In the genomic region with DNA sequence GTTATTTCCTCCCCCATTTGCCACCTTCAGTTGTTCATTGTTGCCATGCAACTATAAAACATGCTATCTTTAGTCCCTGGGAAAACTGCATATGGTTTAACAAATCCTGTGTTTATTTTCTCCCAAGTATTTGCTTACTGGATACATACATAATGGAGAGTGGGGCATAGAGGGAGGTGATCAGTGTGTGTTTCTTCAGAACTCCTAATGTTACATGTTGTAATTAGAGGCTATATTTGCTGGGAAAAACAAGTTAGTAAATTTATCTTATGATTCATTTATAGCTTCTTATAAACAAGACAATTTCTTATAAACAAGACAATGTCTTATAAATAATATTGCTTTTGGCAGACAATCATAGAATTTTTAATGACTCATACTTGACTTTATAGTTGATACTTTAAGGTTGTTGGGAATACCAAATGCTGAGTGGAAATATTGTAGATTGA, we compare ENCODE assay signal across 23 cellular contexts. TPM values are rescaled to one million over a fixed set of nuclear protein-coding genes. Genes with fewer than 3 reads are reported as not detected.
A peak's percentile ranks its signal among the peaks of the same experiment; 100 is the strongest.
DNase-seq lines count a peak whose midpoint lies in the region; ATAC-seq and TF ChIP-seq lines count a peak whose summit lies in the region.
"Had no signal": no experiment of that assay in that cellular context is flagged by ENCODE, and none has a peak within 500 bp of the region (broad histone marks: within the 10 kb centered on the region; RNA-seq: fewer than 3 reads in every experiment).

No MANE protein-coding gene starts in this region.

- no peaks in the 10 kb centered on the region for H3K27me3 ChIP-seq in breast epithelium
- H3K27me3 ChIP-seq: gastrocnemius medialis, transverse colon had no signal

- H3K27ac ChIP-seq in breast epithelium: no peak overlapping the region
- H3K27ac ChIP-seq: gastrocnemius medialis, neural progenitor cell, transverse colon had no signal

- H3K9me3 Mint-ChIP-seq in MCF 10A (ENCODE audit: unreplicated experiment): no peaks in the 10 kb centered on the region
- H3K9me3 Mint-ChIP-seq: memory B cell, neural progenitor cell, T-cell had no signal

- no peaks in the 10 kb centered on the region for H3K4me1 ChIP-seq in breast epithelium
- H3K4me1 ChIP-seq: neural progenitor cell had no signal

- ATAC-seq in GM21360 (IDR thresholded peaks at IDR 0.05; ENCODE audit: unreplicated experiment) (no peak), HG03442 (IDR thresholded peaks at IDR 0.05; ENCODE audit: unreplicated experiment) (no peak), HG02884 (IDR thresholded peaks at IDR 0.05; ENCODE audit: unreplicated experiment) (no peak)
- ATAC-seq: activated CD8-positive, alpha-beta memory T cell treated with anti-CD3 and anti-CD28 coated beads, Interleukin-2, amount 10 ng/mL, durations not matched to agents 7 days and 5 days; gastrocnemius medialis; Panc1; sciatic nerve; T-cell had no signal

- no peak for TF ChIP-seq POLR2A in breast epithelium (IDR thresholded peaks at IDR 0.05)

- no peaks in the 10 kb centered on the region for H3K27me3 Mint-ChIP-seq in MCF 10A (ENCODE audit: insufficient read depth, unreplicated experiment)

- H3K36me3 ChIP-seq in breast epithelium: no peaks in the 10 kb centered on the region
- H3K36me3 ChIP-seq: gastrocnemius medialis, neural progenitor cell, transverse colon had no signal

- no peak overlapping the region for H3K4me3 ChIP-seq in breast epithelium
- no peak overlapping the region for H3K4me3 ChIP-seq in fibroblast of mammary gland (ENCODE audit: control insufficient read depth, low read depth, low read length)
- H3K4me3 ChIP-seq: gastrocnemius medialis, neural progenitor cell, transverse colon had no signal

- DNase-seq in MCF 10A (ENCODE audit: unreplicated experiment) (peak; percentile 67), breast epithelium (ENCODE audit: low spot score in 2 of 2) (no peak), NCI-H748 treated with DMSO at 0.1 percent for 48 hours (lab: John Stamatoyannopoulos, UW) (peak; percentile 23), fibroblast of mammary gland (ENCODE audit: low read depth) (peak; percentile 70), NCI-H82 (lab: John Stamatoyannopoulos, UW) (no peak)
- DNase-seq: activated CD4-positive, CD25-positive, alpha-beta regulatory T cell; activated CD8-positive, alpha-beta memory T cell treated with anti-CD3 and anti-CD28 coated beads, Interleukin-2, amount 10 ng/mL, durations not matched to agents 7 days and 5 days; activated gamma-delta T cell treated with Interleukin-2 at 50 U/mL for 16 hours; aorta; effector memory CD4-positive, alpha-beta T cell; gastrocnemius medialis; NCI-H1048; NCI-H446 treated with DMSO at 0.1 percent for 48 hours; stimulated activated CD4-positive, alpha-beta T cell treated with anti-CD3 and anti-CD28 coated beads, Interleukin-4, amount 100 ng/mL, for 4 hours; T-cell; transverse colon had no signal

- H3K4me3 Mint-ChIP-seq in MCF 10A (ENCODE audit: unreplicated experiment): no peak overlapping the region
- H3K4me3 Mint-ChIP-seq: activated CD8-positive, alpha-beta memory T cell treated with anti-CD3 and anti-CD28 coated beads, Interleukin-2, amount 10 ng/mL, durations not matched to agents 7 days and 5 days; memory B cell; neural progenitor cell; T-cell had no signal

- H3K9me3 ChIP-seq in breast epithelium: no peaks in the 10 kb centered on the region
- H3K9me3 ChIP-seq: gastrocnemius medialis, transverse colon had no signal

- intact Hi-C loops in MCF 10A (cut with micrococcal nuclease): no loop called here
- intact Hi-C loops in breast epithelium (cut with DNase I; ENCODE audit: low total_unique reads): no loop called here

- BruUV-seq in MCF 10A (replicated peaks; lab: Mats Ljungman, UMichigan): TSS peak; percentile 74

- CTCF ChIA-PET in MCF 10A (lab: Yijun Ruan, JAX): interaction anchor here (1.2 kb wide), 1 partner anchor 75 kb away, joined by 5 read pairs; no protein-coding TSS in a partner anchor

- H3K36me3 Mint-ChIP-seq in MCF 10A (ENCODE audit: insufficient read depth, unreplicated experiment): no peaks in the 10 kb centered on the region
- H3K36me3 Mint-ChIP-seq: activated CD8-positive, alpha-beta memory T cell treated with anti-CD3 and anti-CD28 coated beads, Interleukin-2, amount 10 ng/mL, durations not matched to agents 7 days and 5 days; memory B cell; neural progenitor cell; T-cell had no signal

- TF ChIP-seq CTCF in MCF 10A (IDR thresholded peaks at IDR 0.05; ENCODE audit: unreplicated experiment) (no peak), breast epithelium (IDR thresholded peaks at IDR 0.05) (no peak), fibroblast of mammary gland (conservative IDR thresholded peaks at IDR 0.05; ENCODE audit: control insufficient read depth, insufficient read depth, low read depth, low read length) (no peak)

- POLR2A ChIA-PET in MCF 10A (lab: Yijun Ruan, JAX): interaction anchor here (0.6 to 1.3 kb wide), 7 partner anchors 9 to 1700 kb away, joined by 3 to 5 read pairs (median 3); partner anchors contain the start of gene DNAJB4

- peak overlapping the region; percentile 52 for H3K27ac Mint-ChIP-seq in MCF 10A (ENCODE audit: low read depth, unreplicated experiment)
- H3K27ac Mint-ChIP-seq: activated CD8-positive, alpha-beta memory T cell treated with anti-CD3 and anti-CD28 coated beads, Interleukin-2, amount 10 ng/mL, durations not matched to agents 7 days and 5 days; memory B cell; neural progenitor cell; T-cell had no signal

- H3K4me1 Mint-ChIP-seq in MCF 10A (ENCODE audit: insufficient read depth, unreplicated experiment): peaks cover 26% of the 10 kb centered on the region
- H3K4me1 Mint-ChIP-seq: neural progenitor cell had no signal

RNA-seq across cellular contexts. Expression of gene GIPC2, which starts 7.3 kb away (rescaled TPM):
- total RNA-seq in MCF 10A (2022): 0.07 TPM in 1 of 2 replicates, not detected in the other
- 1 to 10 TPM; 2.6 to 3.6 (median 2.6) TPM for total RNA-seq in breast epithelium

RNA-seq across cellular contexts. Expression of gene DNAJB4, which starts 33.8 kb away (rescaled TPM):
- 28.5 and 33.5 TPM in 2 replicates for total RNA-seq in MCF 10A (2022)
- 10 to 100 TPM; 25.3 to 39.5 (median 31.5) TPM for total RNA-seq in breast epithelium

RNA-seq across cellular contexts. Expression of gene FUBP1, which starts 59.6 kb away (rescaled TPM):
- total RNA-seq in MCF 10A (2022) (156 and 169 TPM in 2 replicates), breast epithelium (100 to 1,000 TPM in 2 of 3 donors, 10 to 100 TPM in 1; 96.0 to 186 (median 156) TPM)

Comparison
In these comparisons a context has a peak if more than half of its experiments do, and no peak if none do; other contexts are left out.
1. DNase-seq: peak in MCF 10A (single experiment), NCI-H748 treated with DMSO at 0.1 percent for 48 hours (single experiment) and fibroblast of mammary gland (single experiment); none in breast epithelium (0 of 2) and NCI-H82 (single experiment).